Comparison of ENCODE assay signal across 8 cellular contexts in the genomic region with DNA sequence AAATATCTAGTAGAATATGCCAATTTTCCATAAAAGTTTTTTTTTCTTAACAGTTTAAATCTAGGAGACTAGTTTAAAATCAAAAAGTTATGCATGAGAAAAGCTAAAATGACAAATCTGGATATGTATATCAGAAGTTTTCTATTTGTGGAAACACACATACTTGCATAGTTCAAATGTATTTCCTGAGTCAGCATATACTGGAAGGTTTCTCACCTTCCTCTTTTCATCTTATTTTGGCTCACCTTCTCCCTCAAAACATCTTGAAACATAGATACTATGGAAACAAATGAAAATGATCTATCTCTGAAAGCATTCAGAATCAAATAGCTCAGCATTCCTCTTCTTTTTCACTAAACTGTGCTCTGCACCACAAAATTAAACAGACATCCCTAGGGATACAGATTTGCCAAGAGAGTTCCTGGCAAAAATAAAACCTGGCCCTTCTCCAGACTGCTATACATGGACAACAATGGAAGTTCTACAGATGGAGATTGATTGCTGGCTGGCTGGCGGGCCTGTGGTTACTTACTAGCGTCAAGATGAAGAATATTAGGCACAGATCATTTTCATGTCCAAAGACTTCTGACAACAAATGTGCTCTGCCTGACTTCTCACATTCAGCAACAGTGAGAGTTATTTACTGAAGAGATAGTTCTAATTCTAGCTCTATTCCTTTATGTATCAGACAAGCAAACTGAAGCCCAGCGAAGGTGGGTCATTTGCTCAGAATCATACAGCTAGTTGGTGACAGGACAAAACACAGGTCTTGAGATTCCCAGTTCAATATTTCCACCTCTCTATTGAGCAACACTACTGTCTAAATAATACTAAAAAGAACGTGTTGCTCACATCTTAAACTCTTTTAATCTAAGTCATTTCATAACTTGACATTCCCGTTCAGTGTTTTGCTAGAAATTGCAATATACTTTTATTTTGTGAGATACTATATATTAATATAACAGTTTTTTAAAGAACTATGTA. TPM values are rescaled to one million over a fixed set of nuclear protein-coding genes. Genes with fewer than 3 reads are reported as not detected.
DNase-seq lines count a peak whose midpoint lies in the region; ATAC-seq and TF ChIP-seq lines count a peak whose summit lies in the region.

No MANE protein-coding gene starts in this region.

- H3K4me1 Mint-ChIP-seq in endothelial cell (ENCODE audit: unreplicated experiment), result peaks cover 5% of the 10 kb centered on the region

- no peaks in the 10 kb centered on the region for H3K27me3 ChIP-seq in DOHH2 (ENCODE audit: control insufficient read depth, low read length)
- no peaks in the 10 kb centered on the region for H3K27me3 ChIP-seq in esophagus muscularis mucosa
- no peaks in the 10 kb centered on the region for H3K27me3 ChIP-seq in psoas muscle (ENCODE audit: insufficient read depth in 3 of 3, low read length in 2 of 3)

- no peaks in the 10 kb centered on the region for H3K36me3 Mint-ChIP-seq in endothelial cell (ENCODE audit: low read depth, unreplicated experiment)

- H3K4me1 ChIP-seq in DOHH2 (ENCODE audit: control insufficient read depth, low read length) (peaks cover 81% of the 10 kb centered on the region), esophagus muscularis mucosa (peaks cover 20 to 83% (median 65%) of the 10 kb centered on the region in 4 donors), psoas muscle (peaks cover 30% of the 10 kb centered on the region)

- peak overlapping the region; percentile 77 for H3K4me2 ChIP-seq in DOHH2 (ENCODE audit: low read length)

- H3K27ac ChIP-seq in DOHH2 (ENCODE audit: low read depth, low read length) (peak overlapping the region; percentile 18; the same call in 1 of the 2 replicates), esophagus muscularis mucosa (replicated peaks in 1 of 4) (peak overlapping the region; percentile 68 to 79 (median 74)), psoas muscle (peak overlapping the region; percentile 48)

- no peak overlapping the region for H3K27ac Mint-ChIP-seq in endothelial cell (ENCODE audit: unreplicated experiment)

- H3K79me2 ChIP-seq in DOHH2 (ENCODE audit: control insufficient read depth, low read length), result peaks cover 95% of the 10 kb centered on the region

- H3K4me3 ChIP-seq in DOHH2 (ENCODE audit: low read length), result peak overlapping the region; percentile 54
- peak overlapping the region; percentile 11 to 33 (median 30) for H3K4me3 ChIP-seq in esophagus muscularis mucosa
- H3K4me3 ChIP-seq in psoas muscle, result peak overlapping the region; percentile 20

- H3K36me3 ChIP-seq in DOHH2 (ENCODE audit: control insufficient read depth, low read length), result no peaks in the 10 kb centered on the region
- no peaks in the 10 kb centered on the region for H3K36me3 ChIP-seq in esophagus muscularis mucosa
- no peaks in the 10 kb centered on the region for H3K36me3 ChIP-seq in psoas muscle (ENCODE audit: insufficient read depth in 1 of 2, low read depth in 1 of 2)

- H3K9me3 ChIP-seq in DOHH2 (ENCODE audit: control insufficient read depth, insufficient read depth, low read length) (no peaks in the 10 kb centered on the region), esophagus muscularis mucosa (no peaks in the 10 kb centered on the region), psoas muscle (no peaks in the 10 kb centered on the region)

- H3K27me3 Mint-ChIP-seq in endothelial cell (ENCODE audit: unreplicated experiment), result no peaks in the 10 kb centered on the region

- H4K20me1 ChIP-seq in DOHH2 (ENCODE audit: control insufficient read depth, insufficient read depth, low read depth, low read length), result peaks cover 10% of the 10 kb centered on the region

- H3K4me3 Mint-ChIP-seq in endothelial cell (ENCODE audit: unreplicated experiment), result no peak overlapping the region

- intact Hi-C loops in esophagus muscularis mucosa (cut with DNase I), result no loop called here
- intact Hi-C loops in psoas muscle (cut with DNase I), result no loop called here

- DNase-seq in NCI-H774 (lab: John Stamatoyannopoulos, UW) (peak; percentile 39), esophagus muscularis mucosa (ENCODE audit: extremely low spot score) (no peak), psoas muscle (peak in 1 of 2 donors; percentile 31), endothelial cell (ENCODE audit: low spot score) (no peak)
- DNase-seq in activated CD4-positive, alpha-beta T cell treated with anti-CD3 and anti-CD28 coated beads, Interleukin-2, amount 50 U/mL, for 4 hours, result no peak

- ATAC-seq in psoas muscle (peak; percentile 57 to 80 (median 74)), GM21528 (IDR thresholded peaks at IDR 0.05; ENCODE audit: low FRiP score, unreplicated experiment) (no peak), HG02973 (IDR thresholded peaks at IDR 0.05; ENCODE audit: unreplicated experiment) (no peak)

- no peaks in the 10 kb centered on the region for H3F3A ChIP-seq in DOHH2 (ENCODE audit: control insufficient read depth, insufficient read depth)

- TF ChIP-seq EP300 in esophagus muscularis mucosa (IDR thresholded peaks at IDR 0.05), result no peak

- no peak for TF ChIP-seq CTCF in DOHH2 (IDR thresholded peaks at IDR 0.05; ENCODE audit: low read depth, low read length, poor library complexity, severe bottlenecking)
- no peak for TF ChIP-seq CTCF in esophagus muscularis mucosa (IDR thresholded peaks at IDR 0.05)
- no peak for TF ChIP-seq CTCF in psoas muscle (IDR thresholded peaks at IDR 0.05)
- TF ChIP-seq CTCF in endothelial cell (IDR thresholded peaks at IDR 0.05; ENCODE audit: unreplicated experiment), result no peak

- TF ChIP-seq POLR2A in esophagus muscularis mucosa (IDR thresholded peaks at IDR 0.05; ENCODE audit: low read depth), result no peak

- H3K9me2 ChIP-seq in DOHH2 (replicated peaks; ENCODE audit: control insufficient read depth, low read length), result no peaks in the 10 kb centered on the region

- H3K9me3 Mint-ChIP-seq in endothelial cell (ENCODE audit: unreplicated experiment), result no peaks in the 10 kb centered on the region

- 29% methylated on average over 5 of the region's 5 CpGs for WGBS in esophagus muscularis mucosa
- 32 to 42% (median 32%) methylated on average over 5 of the region's 5 CpGs for WGBS in psoas muscle, 3 donors

RNA-seq across cellular contexts. Expression of gene DIPK1A, which starts 26.6 kb away (rescaled TPM):
- total RNA-seq in esophagus muscularis mucosa (10 to 100 TPM; 21.5 to 35.3 (median 32.7) TPM), psoas muscle (1 to 10 TPM; 3.4 to 7.8 (median 6.4) TPM), endothelial cell (ENCODE audit: unreplicated experiment) (3.9 TPM)
- 1 to 10 TPM; 2.2 to 7.9 (median 3.5) TPM for polyA plus RNA-seq in psoas muscle

Comparison
In these comparisons a context has a peak if more than half of its experiments do, and no peak if none do; other contexts are left out.
1. H3K27ac ChIP-seq: peak in every context shown above with its lines; median percentile 74 in esophagus muscularis mucosa; 48 in psoas muscle; 18 in DOHH2.
2. ATAC-seq: peak in psoas muscle (4 of 4); none in GM21528 (single experiment) and HG02973 (single experiment).
3. Peak in every context shown above with its lines, with median percentiles within 50 percentile points of each other: H3K4me3 ChIP-seq.